35 cellular contexts compared by ENCODE assay signal in the genomic region with DNA sequence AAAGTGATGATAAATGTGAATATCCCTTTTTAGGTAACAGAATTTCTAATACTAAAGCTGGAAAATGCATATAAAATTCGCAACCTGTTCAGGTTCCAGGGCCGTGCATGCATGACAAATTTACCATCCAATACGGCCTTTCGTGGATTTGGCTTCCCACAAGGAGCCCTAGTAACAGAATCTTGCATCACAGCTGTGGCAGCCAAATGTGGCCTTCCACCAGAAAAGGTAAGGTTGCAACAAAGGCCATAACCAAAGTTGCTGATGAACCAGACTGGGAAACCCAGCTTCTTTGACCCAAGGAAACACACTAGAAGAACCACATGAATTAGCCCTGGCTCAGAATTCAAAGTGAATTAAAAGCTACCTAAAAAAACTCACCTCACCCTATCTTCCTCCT.
"Had no signal": no experiment of that assay in that cellular context is flagged by ENCODE, and none has a peak within 500 bp of the region (broad histone marks: within the 10 kb centered on the region; RNA-seq: fewer than 3 reads in every experiment).

No MANE protein-coding gene starts in this region.

- H3K9me3 ChIP-seq: ascending aorta, Peyer's patch had no signal

- DNase-seq: activated CD4-positive, alpha-beta T cell treated with anti-CD3 and anti-CD28 coated beads for 36 hours; activated CD4-positive, alpha-beta T cell treated with anti-CD3 and anti-CD28 coated beads, Interleukin-2, amount 10 ng/mL, durations not matched to agents 7 days and 5 days; activated CD4-positive, alpha-beta T cell treated with anti-CD3 and anti-CD28 coated beads, Interleukin-2, amount 50 U/mL, for 48 hours; activated CD8-positive, alpha-beta T cell treated with anti-CD3 and anti-CD28 coated beads, Interleukin-2, amount 10 ng/mL, durations not matched to agents 7 days and 5 days; activated gamma-delta T cell; activated naive CD4-positive, alpha-beta T cell treated with Interleukin-2 at 50 U/mL for 16 hours; activated naive CD8-positive, alpha-beta T cell treated with anti-CD3 and anti-CD28 coated beads, Interleukin-2, amount 10 ng/mL, durations not matched to agents 7 days and 5 days; activated T-cell treated with anti-CD3 and anti-CD28 coated beads, Interleukin-2, amount 50 U/mL, for 24 hours; amygdala; brain microvascular endothelial cell; central memory CD4-positive, alpha-beta T cell; Kasumi-1; KG1; MM.1S; MV-4-11; NCI-H1092; NCI-H1436 treated with DMSO at 0.1 percent for 48 hours; NCI-H1694 treated with DMSO at 0.1 percent for 48 hours; NCI-H2029; NCI-H345; NCI-H524 treated with DMSO at 0.1 percent for 48 hours; NCI-H748 treated with DMSO at 0.1 percent for 48 hours; NK-92 treated with Interleukin-12 subunit alpha and Interleukin-12 subunit beta, amount 100 ng/mL, for 24 hours; PC-3; Peyer's patch; RPMI8226; SIG-M5 had no signal

- H3K27ac Mint-ChIP-seq: activated CD4-positive, alpha-beta T cell treated with anti-CD3 and anti-CD28 coated beads for 36 hours; activated CD4-positive, alpha-beta T cell treated with anti-CD3 and anti-CD28 coated beads, Interleukin-2, amount 10 ng/mL, durations not matched to agents 7 days and 5 days; activated CD8-positive, alpha-beta T cell treated with anti-CD3 and anti-CD28 coated beads, Interleukin-2, amount 10 ng/mL, durations not matched to agents 7 days and 5 days; activated naive CD4-positive, alpha-beta T cell treated with anti-CD3 and anti-CD28 coated beads, Interleukin-2, amount 50 U/mL, for 24 hours; activated naive CD8-positive, alpha-beta T cell treated with anti-CD3 and anti-CD28 coated beads, Interleukin-2, amount 10 ng/mL, durations not matched to agents 7 days and 5 days; activated T-cell treated with anti-CD3 and anti-CD28 coated beads, Interleukin-2, amount 50 U/mL, for 24 hours; activated T-helper 2 cell treated with anti-CD3 and anti-CD28 coated beads, Interferon-gamma antibody, Interleukin-2, Interleukin-4, amounts not matched to agents 10 μg/mL and 5 μg/mL and 100 μg/mL, durations not matched to agents 14 hours and 24 hours and 36 hours; T-helper 1 cell treated with Interleukin-12 subunit alpha and Interleukin-12 subunit beta and Interleukin-4 antibody, amounts not matched to agents 30 μg/mL and 1 μg/mL, for 36 hours; T-helper 2 cell treated with Interferon-gamma antibody and Interleukin-4, amounts not matched to agents 5 μg/mL and 100 μg/mL, for 36 hours; WTC11 had no signal

- H3K4me3 ChIP-seq: ascending aorta, Peyer's patch had no signal

- ATAC-seq: activated CD4-positive, alpha-beta T cell treated with anti-CD3 and anti-CD28 coated beads for 36 hours; activated CD4-positive, CD25-positive, alpha-beta regulatory T cell treated with anti-CD3 and anti-CD28 coated beads, Interleukin-2, amount 50 U/mL, for 24 hours; activated CD8-positive, alpha-beta T cell treated with anti-CD3 and anti-CD28 coated beads, Interleukin-2, amount 10 ng/mL, durations not matched to agents 7 days and 5 days; PC-3; Right ventricle myocardium inferior; WTC11 had no signal

- H3K36me3 ChIP-seq: ascending aorta, brain microvascular endothelial cell, Peyer's patch had no signal

- H3K27ac ChIP-seq: ascending aorta, brain microvascular endothelial cell, Peyer's patch had no signal

- H3K27me3 ChIP-seq: ascending aorta, brain microvascular endothelial cell, Peyer's patch had no signal

- H3K36me3 Mint-ChIP-seq: activated naive CD4-positive, alpha-beta T cell treated with anti-CD3 and anti-CD28 coated beads, Interleukin-2, amount 50 U/mL, for 24 hours; activated naive CD8-positive, alpha-beta T cell treated with anti-CD3 and anti-CD28 coated beads, Interleukin-2, amount 10 ng/mL, durations not matched to agents 7 days and 5 days; WTC11 had no signal

- H3K9me3 Mint-ChIP-seq: activated CD4-positive, alpha-beta T cell treated with anti-CD3 and anti-CD28 coated beads, Interleukin-2, amount 10 ng/mL, durations not matched to agents 7 days and 5 days; activated naive CD4-positive, alpha-beta T cell treated with anti-CD3 and anti-CD28 coated beads, Interleukin-2, amount 50 U/mL, for 24 hours; activated naive CD8-positive, alpha-beta T cell treated with anti-CD3 and anti-CD28 coated beads, Interleukin-2, amount 10 ng/mL, durations not matched to agents 7 days and 5 days; activated T-cell treated with anti-CD3 and anti-CD28 coated beads, Interleukin-2, amount 50 U/mL, for 24 hours; activated T-helper 2 cell treated with anti-CD3 and anti-CD28 coated beads, Interferon-gamma antibody, Interleukin-2, Interleukin-4, amounts not matched to agents 10 μg/mL and 5 μg/mL and 100 μg/mL, durations not matched to agents 14 hours and 24 hours and 36 hours; T-helper 1 cell treated with Interleukin-12 subunit alpha and Interleukin-12 subunit beta and Interleukin-4 antibody, amounts not matched to agents 30 μg/mL and 1 μg/mL, for 36 hours; T-helper 2 cell treated with Interferon-gamma antibody and Interleukin-4, amounts not matched to agents 5 μg/mL and 100 μg/mL, for 36 hours; WTC11 had no signal

- H3K4me3 Mint-ChIP-seq: activated CD4-positive, alpha-beta T cell treated with anti-CD3 and anti-CD28 coated beads for 36 hours; activated CD4-positive, alpha-beta T cell treated with anti-CD3 and anti-CD28 coated beads, Interleukin-2, amount 10 ng/mL, durations not matched to agents 7 days and 5 days; activated CD8-positive, alpha-beta T cell treated with anti-CD3 and anti-CD28 coated beads, Interleukin-2, amount 10 ng/mL, durations not matched to agents 7 days and 5 days; activated naive CD4-positive, alpha-beta T cell treated with anti-CD3 and anti-CD28 coated beads, Interleukin-2, amount 50 U/mL, for 24 hours; activated naive CD8-positive, alpha-beta T cell treated with anti-CD3 and anti-CD28 coated beads, Interleukin-2, amount 10 ng/mL, durations not matched to agents 7 days and 5 days; activated T-cell treated with anti-CD3 and anti-CD28 coated beads, Interleukin-2, amount 50 U/mL, for 24 hours; T-helper 1 cell treated with Interleukin-12 subunit alpha and Interleukin-12 subunit beta and Interleukin-4 antibody, amounts not matched to agents 30 μg/mL and 1 μg/mL, for 36 hours; T-helper 2 cell treated with Interferon-gamma antibody and Interleukin-4, amounts not matched to agents 5 μg/mL and 100 μg/mL, for 36 hours; WTC11 had no signal

- H3K27me3 Mint-ChIP-seq: activated naive CD4-positive, alpha-beta T cell treated with anti-CD3 and anti-CD28 coated beads, Interleukin-2, amount 50 U/mL, for 24 hours had no signal
